Comparison of ENCODE assay signal across 1 cellular context in genomic region chr3:100072328-100073048, GRCh38.
TF ChIP-seq lines count a peak whose summit lies in the region.

No MANE protein-coding gene starts in this region.

TF ChIP-seq in GM12878, 131 proteins besides CTCF, POLR2A, EP300 and RAD21 (continued from another document):
- TF ChIP-seq HSF1 (IDR thresholded peaks at IDR 0.05; ENCODE audit: low read depth, low read length) (no peak), TAF1 (IDR thresholded peaks at IDR 0.05; ENCODE audit: borderline replicate concordance, low read depth, low read length) (no peak), RAD51 (IDR thresholded peaks at IDR 0.05) (no peak), CBFB (IDR thresholded peaks at IDR 0.05; ENCODE audit: low read depth) (no peak), USF2 (IDR thresholded peaks at IDR 0.05; ENCODE audit: borderline replicate concordance, low read depth, low read length) (no peak), ETV6 (conservative IDR thresholded peaks at IDR 0.05 in 1 of 2, IDR thresholded peaks at IDR 0.05 in 1 of 2; ENCODE audit: borderline replicate concordance in 1 of 2, low read depth in 1 of 2) (peak in 1 of 2 experiments; percentile 88; a peak in 2 of 4 replicates), ZNF207 (IDR thresholded peaks at IDR 0.05; ENCODE audit: borderline replicate concordance) (no peak), MTA3 (IDR thresholded peaks at IDR 0.05; ENCODE audit: borderline replicate concordance, low read length) (no peak)
TF ChIP-seq in GM12878: peak in this region for 4.
